In the genomic region with DNA sequence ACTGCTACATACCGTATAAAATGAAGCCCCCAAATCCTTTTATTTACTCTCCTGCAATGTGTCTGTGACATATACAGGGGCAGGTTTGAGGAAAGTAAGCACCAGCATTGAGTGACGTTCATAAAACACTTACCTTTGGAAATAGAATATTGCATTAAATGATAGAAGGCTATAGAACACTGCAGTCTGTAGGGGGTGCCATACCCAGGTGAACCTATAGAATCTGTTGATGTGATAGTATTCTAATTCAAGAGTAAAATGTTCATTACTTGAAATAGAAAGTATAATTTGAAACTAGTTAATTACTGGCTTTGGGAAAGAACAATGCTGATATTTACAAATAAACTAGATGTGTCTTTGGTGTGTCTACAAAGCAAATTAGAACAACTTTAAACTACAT, we compare ENCODE assay signal across 1 cellular context.
TF ChIP-seq lines count a peak whose summit lies in the region.

No MANE protein-coding gene starts in this region.

TF ChIP-seq in GM23338, 12 proteins besides CTCF, POLR2A, EP300 and RAD21 (continued from another document):
- TF ChIP-seq, protein P1, sequence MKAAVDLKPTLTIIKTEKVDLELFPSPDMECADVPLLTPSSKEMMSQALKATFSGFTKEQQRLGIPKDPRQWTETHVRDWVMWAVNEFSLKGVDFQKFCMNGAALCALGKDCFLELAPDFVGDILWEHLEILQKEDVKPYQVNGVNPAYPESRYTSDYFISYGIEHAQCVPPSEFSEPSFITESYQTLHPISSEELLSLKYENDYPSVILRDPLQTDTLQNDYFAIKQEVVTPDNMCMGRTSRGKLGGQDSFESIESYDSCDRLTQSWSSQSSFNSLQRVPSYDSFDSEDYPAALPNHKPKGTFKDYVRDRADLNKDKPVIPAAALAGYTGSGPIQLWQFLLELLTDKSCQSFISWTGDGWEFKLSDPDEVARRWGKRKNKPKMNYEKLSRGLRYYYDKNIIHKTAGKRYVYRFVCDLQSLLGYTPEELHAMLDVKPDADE (IDR thresholded peaks at IDR 0.05): no peak
- TF ChIP-seq JUNB (IDR thresholded peaks at IDR 0.05; ENCODE audit: unreplicated experiment) (no peak), CREB1 (CRISPR knock-in tag; IDR thresholded peaks at IDR 0.05; ENCODE audit: low read depth) (no peak), NANOG (IDR thresholded peaks at IDR 0.05; ENCODE audit: borderline replicate concordance) (no peak), ZNF462 (CRISPR knock-in tag; IDR thresholded peaks at IDR 0.05) (no peak), EZH2 (IDR thresholded peaks at IDR 0.05; ENCODE audit: low read depth, unreplicated experiment) (no peak)
TF ChIP-seq in GM23338: peak in this region for 0.
